In genomic region chr21:42207426-42207825, GRCh38 we compare ENCODE assay signal across 15 cellular contexts. TPM values are rescaled to one million over a fixed set of nuclear protein-coding genes. Genes with fewer than 3 reads are reported as not detected.
A peak's percentile ranks its signal among the peaks of the same experiment; 100 is the strongest.
DNase-seq lines count a peak whose midpoint lies in the region; ATAC-seq lines count a peak whose summit lies in the region.
"Had no signal": no experiment of that assay in that cellular context is flagged by ENCODE, and none has a peak within 500 bp of the region (broad histone marks: within the 10 kb centered on the region; RNA-seq: fewer than 3 reads in every experiment).

No MANE protein-coding gene starts in this region.

- ATAC-seq in activated T-cell treated with anti-CD3 and anti-CD28 coated beads, Interleukin-2, amount 50 U/mL, for 72 hours (replicated peaks in 1 of 2), result no peak
- ATAC-seq in activated T-cell treated with anti-CD3 and anti-CD28 coated beads, Interleukin-2, amount 50 U/mL, for 4 hours, result no peak
- ATAC-seq in HG02973 (IDR thresholded peaks at IDR 0.05; ENCODE audit: unreplicated experiment), result no peak

- no peak for DNase-seq in activated T-cell treated with anti-CD3 and anti-CD28 coated beads, Interleukin-2, amount 50 U/mL, for 72 hours
- DNase-seq in activated T-cell treated with anti-CD3 and anti-CD28 coated beads, Interleukin-2, amount 50 U/mL, for 4 hours, result no peak
- DNase-seq in islet precursor cell, result peak; percentile 20
- DNase-seq in stimulated activated CD8-positive, alpha-beta memory T cell treated with anti-CD3 and anti-CD28 coated beads, Interleukin-4, amount 100 ng/mL, for 48 hours, result peak; percentile 9
- no peak for DNase-seq in AG08396 (ENCODE audit: low spot score)
- DNase-seq in activated naive CD4-positive, alpha-beta T cell treated with anti-CD3 and anti-CD28 coated beads for 36 hours, result no peak
- DNase-seq: 8988T; BE2C; C1 segment of cervical spinal cord; Caco-2; CD4-positive, alpha-beta T cell; GM23248; IMR-90 had no signal

- intact Hi-C loops in activated naive CD4-positive, alpha-beta T cell treated with anti-CD3 and anti-CD28 coated beads for 36 hours (cut with micrococcal nuclease), result no loop called here

- no peaks in the 10 kb centered on the region for H3K27me3 Mint-ChIP-seq in activated T-cell treated with anti-CD3 and anti-CD28 coated beads, Interleukin-2, amount 50 U/mL, for 72 hours (ENCODE audit: low read depth)
- H3K27me3 Mint-ChIP-seq in activated T-cell treated with anti-CD3 and anti-CD28 coated beads, Interleukin-2, amount 50 U/mL, for 4 hours (ENCODE audit: low read depth), result no peaks in the 10 kb centered on the region
- no peaks in the 10 kb centered on the region for H3K27me3 Mint-ChIP-seq in activated naive CD4-positive, alpha-beta T cell treated with anti-CD3 and anti-CD28 coated beads for 36 hours (ENCODE audit: low read depth)
- H3K27me3 Mint-ChIP-seq: CD4-positive, alpha-beta T cell had no signal

- H3K36me3 Mint-ChIP-seq in activated T-cell treated with anti-CD3 and anti-CD28 coated beads, Interleukin-2, amount 50 U/mL, for 72 hours (ENCODE audit: insufficient read depth in 2 of 2), result no peaks in the 10 kb centered on the region
- H3K36me3 Mint-ChIP-seq in activated T-cell treated with anti-CD3 and anti-CD28 coated beads, Interleukin-2, amount 50 U/mL, for 4 hours (ENCODE audit: insufficient read depth), result no peaks in the 10 kb centered on the region
- no peaks in the 10 kb centered on the region for H3K36me3 Mint-ChIP-seq in activated naive CD4-positive, alpha-beta T cell treated with anti-CD3 and anti-CD28 coated beads for 36 hours (ENCODE audit: low read depth)

- peaks cover 3% of the 10 kb centered on the region for H3K4me1 Mint-ChIP-seq in activated T-cell treated with anti-CD3 and anti-CD28 coated beads, Interleukin-2, amount 50 U/mL, for 72 hours (ENCODE audit: low read depth)
- H3K4me1 Mint-ChIP-seq in activated T-cell treated with anti-CD3 and anti-CD28 coated beads, Interleukin-2, amount 50 U/mL, for 4 hours (ENCODE audit: low read depth), result peaks cover 2% of the 10 kb centered on the region
- H3K4me1 Mint-ChIP-seq in activated naive CD4-positive, alpha-beta T cell treated with anti-CD3 and anti-CD28 coated beads for 36 hours (ENCODE audit: low read depth), result peaks cover 5% of the 10 kb centered on the region

- peak overlapping the region; percentile 55 for H3K27ac Mint-ChIP-seq in activated T-cell treated with anti-CD3 and anti-CD28 coated beads, Interleukin-2, amount 50 U/mL, for 72 hours
- no peak overlapping the region for H3K27ac Mint-ChIP-seq in activated naive CD4-positive, alpha-beta T cell treated with anti-CD3 and anti-CD28 coated beads for 36 hours
- H3K27ac Mint-ChIP-seq: CD4-positive, alpha-beta T cell had no signal

- H3K4me3 Mint-ChIP-seq in activated T-cell treated with anti-CD3 and anti-CD28 coated beads, Interleukin-2, amount 50 U/mL, for 72 hours, result no peak overlapping the region
- no peak overlapping the region for H3K4me3 Mint-ChIP-seq in activated T-cell treated with anti-CD3 and anti-CD28 coated beads, Interleukin-2, amount 50 U/mL, for 4 hours
- H3K4me3 Mint-ChIP-seq in activated naive CD4-positive, alpha-beta T cell treated with anti-CD3 and anti-CD28 coated beads for 36 hours, result no peak overlapping the region
- H3K4me3 Mint-ChIP-seq: CD4-positive, alpha-beta T cell had no signal

- CTCF ChIA-PET in activated naive CD4-positive, alpha-beta T cell treated with anti-CD3 and anti-CD28 coated beads for 36 hours (lab: Charles Lee), result no interaction called here

- no peaks in the 10 kb centered on the region for H3K9me3 Mint-ChIP-seq in activated T-cell treated with anti-CD3 and anti-CD28 coated beads, Interleukin-2, amount 50 U/mL, for 72 hours
- H3K9me3 Mint-ChIP-seq in activated T-cell treated with anti-CD3 and anti-CD28 coated beads, Interleukin-2, amount 50 U/mL, for 4 hours, result no peaks in the 10 kb centered on the region
- no peaks in the 10 kb centered on the region for H3K9me3 Mint-ChIP-seq in activated naive CD4-positive, alpha-beta T cell treated with anti-CD3 and anti-CD28 coated beads for 36 hours
- H3K9me3 Mint-ChIP-seq: CD4-positive, alpha-beta T cell had no signal

RNA-seq across cellular contexts. Expression of gene ABCG1, which starts 11.5 kb away (rescaled TPM):
- 10 to 100 TPM; 53.1 to 55.5 TPM for total RNA-seq in activated T-cell treated with anti-CD3 and anti-CD28 coated beads, Interleukin-2, amount 50 U/mL, for 72 hours
- 1 to 10 TPM in 2 of 3 donors, under 1 TPM in 1; 0.79 to 1.8 (median 1.7) TPM for total RNA-seq in activated T-cell treated with anti-CD3 and anti-CD28 coated beads, Interleukin-2, amount 50 U/mL, for 4 hours
- total RNA-seq in activated naive CD4-positive, alpha-beta T cell treated with anti-CD3 and anti-CD28 coated beads for 36 hours, result 10 to 100 TPM; 27.8 to 28.7 TPM
- total RNA-seq: Caco-2, GM23248, HT1080 had no signal

Comparison
In these comparisons a context has a peak if more than half of its experiments do, and no peak if none do; other contexts are left out.
1. RNA of gene ABCG1, which starts 11.5 kb away (total RNA-seq): 53.1 to 55.5 TPM in activated T-cell treated with anti-CD3 and anti-CD28 coated beads, Interleukin-2, amount 50 U/mL, for 72 hours and 27.8 to 28.7 TPM in activated naive CD4-positive, alpha-beta T cell treated with anti-CD3 and anti-CD28 coated beads for 36 hours; 0.79 to 1.8 TPM in activated T-cell treated with anti-CD3 and anti-CD28 coated beads, Interleukin-2, amount 50 U/mL, for 4 hours; every median in the first group is over 10 times any median in the second.
2. DNase-seq: peak in islet precursor cell (single experiment) and stimulated activated CD8-positive, alpha-beta memory T cell treated with anti-CD3 and anti-CD28 coated beads, Interleukin-4, amount 100 ng/mL, for 48 hours (single experiment); none in activated T-cell treated with anti-CD3 and anti-CD28 coated beads, Interleukin-2, amount 50 U/mL, for 72 hours (0 of 2), activated T-cell treated with anti-CD3 and anti-CD28 coated beads, Interleukin-2, amount 50 U/mL, for 4 hours (single experiment), AG08396 (single experiment) and activated naive CD4-positive, alpha-beta T cell treated with anti-CD3 and anti-CD28 coated beads for 36 hours (single experiment).